Comparison of ENCODE assay signal across 26 cellular contexts in genomic region chr16:86466695-86467406, GRCh38. TPM values are rescaled to one million over a fixed set of nuclear protein-coding genes. Genes with fewer than 3 reads are reported as not detected.
DNase-seq lines count a peak whose midpoint lies in the region; ATAC-seq and TF ChIP-seq lines count a peak whose summit lies in the region.
"Had no signal": no experiment of that assay in that cellular context is flagged by ENCODE, and none has a peak within 500 bp of the region (broad histone marks: within the 10 kb centered on the region; RNA-seq: fewer than 3 reads in every experiment).

No MANE protein-coding gene starts in this region.

- DNase-seq in A172 (ENCODE audit: low spot score) (peak; percentile 86), M059J (ENCODE audit: low read depth) (peak; percentile 96), colonic mucosa (no peak), glutamatergic neuron (no peak), NCI-H2171 (lab: John Stamatoyannopoulos, UW) (no peak)
- no peak for DNase-seq in stimulated activated CD4-positive, alpha-beta T cell treated with anti-CD3 and anti-CD28 coated beads, Interleukin-4, amount 100 ng/mL, for 24 hours
- DNase-seq: 8988T; activated CD4-positive, alpha-beta memory T cell treated with anti-CD3 and anti-CD28 coated beads, Interleukin-2, amount 10 ng/mL, durations not matched to agents 7 days and 5 days; activated naive CD4-positive, alpha-beta T cell; caudate nucleus; COR-L47; effector CD8-positive, alpha-beta T cell; head of caudate nucleus; immature natural killer cell; left ventricle myocardium superior; NCI-H1694 treated with DMSO at 0.1 percent for 48 hours; NCI-H2227 treated with DMSO at 0.1 percent for 48 hours; SJCRH30; small intestine; stimulated activated naive CD8-positive, alpha-beta T cell treated with anti-CD3 and anti-CD28 coated beads, Interleukin-15, Interleukin-2, amounts not matched to agents 100 U/mL and 50 U/mL, for 24 hours; trophoblast cell had no signal

- TF ChIP-seq CTCF in colonic mucosa (IDR thresholded peaks at IDR 0.05), result no peak
- TF ChIP-seq CTCF in glutamatergic neuron (IDR thresholded peaks at IDR 0.05; ENCODE audit: partially characterized antibody, unreplicated experiment), result no peak

- H3K27me3 ChIP-seq in colonic mucosa (no peaks in the 10 kb centered on the region), muscle layer of colon (ENCODE audit: control insufficient read depth in 1 of 2, insufficient read depth in 2 of 2, low read length in 2 of 2) (no peaks in the 10 kb centered on the region)
- H3K27me3 ChIP-seq: SJCRH30 had no signal

- H3K27ac ChIP-seq in colonic mucosa, result peak overlapping the region; percentile 44
- peak overlapping the region; percentile 38 for H3K27ac ChIP-seq in muscle layer of colon (ENCODE audit: low read depth, low read length)
- H3K27ac ChIP-seq: SJCRH30 had no signal

- H3K4me3 ChIP-seq in colonic mucosa, result no peak overlapping the region
- no peak overlapping the region for H3K4me3 ChIP-seq in muscle layer of colon (ENCODE audit: low read depth in 1 of 2, low read length in 2 of 2)
- H3K4me3 ChIP-seq: SJCRH30 had no signal

- H3K9ac ChIP-seq in colonic mucosa (ENCODE audit: low read depth in 2 of 2, low read length in 2 of 2) (no peak overlapping the region), muscle layer of colon (ENCODE audit: low read length) (no peak overlapping the region)

- H3K4me1 Mint-ChIP-seq in glutamatergic neuron (ENCODE audit: low read depth, unreplicated experiment), result no peaks in the 10 kb centered on the region
- H3K4me1 Mint-ChIP-seq: activated CD4-positive, alpha-beta memory T cell treated with anti-CD3 and anti-CD28 coated beads, Interleukin-2, amount 10 ng/mL, durations not matched to agents 7 days and 5 days; IgD-negative memory B cell; immature natural killer cell had no signal

- no peak overlapping the region for H3K4me3 Mint-ChIP-seq in glutamatergic neuron (ENCODE audit: unreplicated experiment)
- H3K4me3 Mint-ChIP-seq: activated CD4-positive, alpha-beta memory T cell treated with anti-CD3 and anti-CD28 coated beads, Interleukin-2, amount 10 ng/mL, durations not matched to agents 7 days and 5 days; IgD-negative memory B cell; immature natural killer cell; T-helper 1 cell treated with Interleukin-12 subunit alpha and Interleukin-12 subunit beta and Interleukin-4 antibody, amounts not matched to agents 30 μg/mL and 1 μg/mL, for 36 hours had no signal

- no peaks in the 10 kb centered on the region for H3K36me3 ChIP-seq in colonic mucosa
- no peaks in the 10 kb centered on the region for H3K36me3 ChIP-seq in muscle layer of colon (ENCODE audit: insufficient read depth, low read length)
- H3K36me3 ChIP-seq: SJCRH30 had no signal

- intact Hi-C loops in colonic mucosa (cut with DNase I), result no loop called here

- peaks cover 5% of the 10 kb centered on the region for H3K27me3 Mint-ChIP-seq in glutamatergic neuron (ENCODE audit: unreplicated experiment)
- H3K27me3 Mint-ChIP-seq: activated CD4-positive, alpha-beta memory T cell treated with anti-CD3 and anti-CD28 coated beads, Interleukin-2, amount 10 ng/mL, durations not matched to agents 7 days and 5 days had no signal

- H3K9me3 ChIP-seq in colonic mucosa (no peaks in the 10 kb centered on the region), muscle layer of colon (ENCODE audit: low read length) (no peaks in the 10 kb centered on the region)
- H3K9me3 ChIP-seq: SJCRH30 had no signal

- peaks cover 8% of the 10 kb centered on the region for H3K36me3 Mint-ChIP-seq in glutamatergic neuron (ENCODE audit: unreplicated experiment)
- H3K36me3 Mint-ChIP-seq: IgD-negative memory B cell, immature natural killer cell had no signal

- H3K9me3 Mint-ChIP-seq in glutamatergic neuron (ENCODE audit: unreplicated experiment), result peaks cover 7% of the 10 kb centered on the region

- ATAC-seq in HG03378 (IDR thresholded peaks at IDR 0.05; ENCODE audit: unreplicated experiment), result no peak
- ATAC-seq: esophagus mucosa; left ventricle myocardium superior; stimulated activated naive CD8-positive, alpha-beta T cell treated with anti-CD3 and anti-CD28 coated beads, Interleukin-15, Interleukin-2, amounts not matched to agents 100 U/mL and 50 U/mL, for 24 hours had no signal

- no peak overlapping the region for H3K27ac Mint-ChIP-seq in glutamatergic neuron (ENCODE audit: unreplicated experiment)
- H3K27ac Mint-ChIP-seq: activated CD4-positive, alpha-beta memory T cell treated with anti-CD3 and anti-CD28 coated beads, Interleukin-2, amount 10 ng/mL, durations not matched to agents 7 days and 5 days; IgD-negative memory B cell; immature natural killer cell; T-helper 1 cell treated with Interleukin-12 subunit alpha and Interleukin-12 subunit beta and Interleukin-4 antibody, amounts not matched to agents 30 μg/mL and 1 μg/mL, for 36 hours had no signal

- H3K4me1 ChIP-seq in colonic mucosa (no peaks in the 10 kb centered on the region), muscle layer of colon (ENCODE audit: insufficient read depth, low read length) (peaks cover 28% of the 10 kb centered on the region)

RNA-seq across cellular contexts. Expression of gene FOXF1, which starts 43.5 kb away (rescaled TPM):
- total RNA-seq in A172 (2014; rRNA removed; shearing (Covaris generic)), result 2.1 TPM in 2 replicates
- total RNA-seq in M059J (2014; rRNA removed; shearing (Covaris generic)), result 11.1 and 21.2 TPM in 2 replicates
- total RNA-seq in colonic mucosa (10 to 100 TPM in 1 of 2 donors, 1 to 10 TPM in 1; 6.3 to 12.1 TPM), glutamatergic neuron (ENCODE audit: unreplicated experiment) (not detected)
- total RNA-seq: activated CD4-positive, alpha-beta memory T cell treated with anti-CD3 and anti-CD28 coated beads, Interleukin-2, amount 10 ng/mL, durations not matched to agents 7 days and 5 days had no signal

Comparison
In these comparisons a context has a peak if more than half of its experiments do, and no peak if none do; other contexts are left out.
1. DNase-seq: peak in A172 (single experiment) and M059J (single experiment); none in colonic mucosa (single experiment), glutamatergic neuron (single experiment), NCI-H2171 (single experiment) and stimulated activated CD4-positive, alpha-beta T cell treated with anti-CD3 and anti-CD28 coated beads, Interleukin-4, amount 100 ng/mL, for 24 hours (single experiment).